In genomic region chr13:47433461-47434005, GRCh38 we compare ENCODE assay signal across 20 cellular contexts.
"Had no signal": no experiment of that assay in that cellular context is flagged by ENCODE, and none has a peak within 500 bp of the region (broad histone marks: within the 10 kb centered on the region; RNA-seq: fewer than 3 reads in every experiment).

No MANE protein-coding gene starts in this region.

- H3K4me1 ChIP-seq: adrenal gland, foreskin keratinocyte, lower lobe of right lung, parathyroid adenoma, thyroid gland, vagina had no signal

- H2AFZ ChIP-seq: parathyroid adenoma had no signal

- H3K27ac ChIP-seq: adrenal gland, foreskin keratinocyte, lower lobe of right lung, parathyroid adenoma, skin epidermis, thyroid gland, vagina, VCaP had no signal

- H3K9ac ChIP-seq: parathyroid adenoma had no signal

- H3K36me3 ChIP-seq: adrenal gland, lower lobe of right lung, thyroid gland, vagina had no signal

- H3K4me3 ChIP-seq: adrenal gland, lower lobe of right lung, skin epidermis, thyroid gland, vagina had no signal

- DNase-seq: activated CD4-positive, alpha-beta memory T cell treated with anti-CD3 and anti-CD28 coated beads, Interleukin-2, amount 10 ng/mL, durations not matched to agents 7 days and 5 days; activated CD8-positive, alpha-beta memory T cell treated with anti-CD3 and anti-CD28 coated beads, Interleukin-2, amount 50 U/mL, for 48 hours; activated naive CD4-positive, alpha-beta T cell treated with anti-CD3 and anti-CD28 coated beads, Interleukin-2, amount 10 ng/mL, durations not matched to agents 7 days and 5 days; adrenal gland; cerebellar nuclear complex; endodermal cell; erythroblast; foreskin keratinocyte; immature natural killer cell; left cardiac atrium; lower lobe of right lung; naive thymus-derived CD4-positive, alpha-beta T cell; retina; T1000; thyroid gland had no signal

- H3K79me2 ChIP-seq: parathyroid adenoma had no signal

- ATAC-seq: activated T-helper 17 cell treated with anti-CD3 and anti-CD28 coated beads, Interleukin-2, amount 50 U/mL, for 72 hours; foreskin keratinocyte; left cardiac atrium; lower lobe of right lung; naive thymus-derived CD4-positive, alpha-beta T cell had no signal

- H3K9me3 ChIP-seq: adrenal gland, lower lobe of right lung, thyroid gland, vagina had no signal

- H3K27me3 ChIP-seq: adrenal gland, thyroid gland, vagina had no signal
